ENCODE assay signal across 27 cellular contexts in genomic region chr7:106201176-106201575, GRCh38.
A peak's percentile ranks its signal among the peaks of the same experiment; 100 is the strongest.
DNase-seq lines count a peak whose midpoint lies in the region; ATAC-seq, FAIRE-seq and TF ChIP-seq lines count a peak whose summit lies in the region.
"Had no signal": no experiment of that assay in that cellular context is flagged by ENCODE, and none has a peak within 500 bp of the region (broad histone marks: within the 10 kb centered on the region; RNA-seq: fewer than 3 reads in every experiment).

No MANE protein-coding gene starts in this region.

- TF ChIP-seq CTCF in K562 (IDR thresholded peaks at IDR 0.05 in 2 of 3, conservative IDR thresholded peaks at IDR 0.05 in 1 of 3; ENCODE audit: insufficient read depth in 2 of 3, low read depth in 1 of 3, low read length in 3 of 3) (no peak), liver (IDR thresholded peaks at IDR 0.05; ENCODE audit: low read depth, low read length, missing input control) (no peak), chondrocyte (IDR thresholded peaks at IDR 0.05) (no peak)

- no peaks in the 10 kb centered on the region for H3K9me3 Mint-ChIP-seq in chondrocyte (ENCODE audit: low read depth)
- H3K9me3 Mint-ChIP-seq: CD8-positive, alpha-beta memory T cell had no signal

- BruUV-seq in K562 (replicated peaks; lab: Mats Ljungman, UMichigan) = no TSS peak

- H3K36me3 ChIP-seq in H7 (replicated peaks; ENCODE audit: control insufficient read depth, insufficient read depth, low read length) (no peaks in the 10 kb centered on the region), K562 (ENCODE audit: control insufficient read depth, insufficient read depth, low read length) (no peaks in the 10 kb centered on the region), liver (ENCODE audit: control insufficient read depth in 4 of 4, insufficient read depth in 3 of 4, low read depth in 1 of 4, low read length in 3 of 4) (no peaks in the 10 kb centered on the region), small intestine (ENCODE audit: control insufficient read depth in 2 of 2, insufficient read depth in 2 of 2, low read length in 2 of 2) (no peaks in the 10 kb centered on the region)
- H3K36me3 ChIP-seq: HAP-1 had no signal

- H3K79me2 ChIP-seq in K562 (ENCODE audit: control insufficient read depth, insufficient read depth, low read length) = no peaks in the 10 kb centered on the region

- no peak overlapping the region for H3K27ac Mint-ChIP-seq in chondrocyte (ENCODE audit: unreplicated experiment)
- H3K27ac Mint-ChIP-seq: B cell; CD8-positive, alpha-beta memory T cell had no signal

- CTCF ChIA-PET in K562 (lab: Yijun Ruan, JAX; ENCODE audit: low intra/inter-chr PET ratio) = no interaction called here

- H3K9me1 ChIP-seq in K562 (ENCODE audit: control insufficient read depth, insufficient read depth, low read length) = no peaks in the 10 kb centered on the region

- intact Hi-C loops in K562 (cut with micrococcal nuclease) = no loop called here

- H3K4me1 Mint-ChIP-seq in chondrocyte (ENCODE audit: low read depth) = peaks cover 23% of the 10 kb centered on the region
- H3K4me1 Mint-ChIP-seq: B cell; CD8-positive, alpha-beta memory T cell had no signal

- POLR2A ChIA-PET in K562 (lab: Yijun Ruan, JAX) = no interaction called here

- no peak for TF ChIP-seq POLR2A in K562 (conservative IDR thresholded peaks at IDR 0.05)
- no peak for TF ChIP-seq POLR2A in GM18505 (IDR thresholded peaks at IDR 0.05; ENCODE audit: borderline replicate concordance, extremely low read depth, insufficient read depth, insufficient read length)

- H3K9ac ChIP-seq in K562 (ENCODE audit: insufficient read depth in 1 of 2, low read depth in 2 of 2, low read length in 2 of 2) = no peak overlapping the region
- no peak overlapping the region for H3K9ac ChIP-seq in liver (ENCODE audit: low read depth in 1 of 2, low read length in 2 of 2)

- H3K9me3 ChIP-seq in K562 (replicated peaks; ENCODE audit: control insufficient read depth, insufficient read depth, low read depth, low read length) = no peaks in the 10 kb centered on the region
- H3K9me3 ChIP-seq in liver (ENCODE audit: control insufficient read depth in 4 of 4, low read length in 3 of 4) = no peaks in the 10 kb centered on the region
- H3K9me3 ChIP-seq in small intestine (ENCODE audit: control insufficient read depth, low read depth) = no peaks in the 10 kb centered on the region
- H3K9me3 ChIP-seq: A549, HAP-1 had no signal

- WGBS in K562 (ENCODE audit: insufficient coverage, low coverage, missing lambda C conversion rate) = 57% methylated on average over 3 of the region's 3 CpGs
- WGBS in liver = 74% methylated on average over 3 of the region's 3 CpGs
- WGBS in small intestine, 3 donors = 20 to 57% (median 23%) methylated on average over 3 of the region's 3 CpGs

- in situ Hi-C loops in K562 (cut with MboI) = no loop called here

- no peaks in the 10 kb centered on the region for H3K27me3 ChIP-seq in H7 (ENCODE audit: control insufficient read depth, insufficient read depth, low read length)
- no peaks in the 10 kb centered on the region for H3K27me3 ChIP-seq in K562 (ENCODE audit: control insufficient read depth in 2 of 2, insufficient read depth in 2 of 2, low read length in 2 of 2)
- H3K27me3 ChIP-seq in liver (ENCODE audit: control insufficient read depth in 4 of 4, insufficient read depth in 4 of 4, low read length in 3 of 4) = no peaks in the 10 kb centered on the region
- no peaks in the 10 kb centered on the region for H3K27me3 ChIP-seq in small intestine (ENCODE audit: control insufficient read depth in 2 of 2, insufficient read depth in 2 of 2, low read length in 2 of 2)

- no peaks in the 10 kb centered on the region for H3K36me3 Mint-ChIP-seq in chondrocyte (ENCODE audit: low read depth)
- H3K36me3 Mint-ChIP-seq: CD8-positive, alpha-beta memory T cell had no signal

- no peak for TF ChIP-seq RAD21 in K562 (CRISPR knock-in tag; conservative IDR thresholded peaks at IDR 0.05 in 1 of 2, IDR thresholded peaks at IDR 0.05 in 1 of 2)
- no peak for TF ChIP-seq RAD21 in liver (IDR thresholded peaks at IDR 0.05)

- no peak overlapping the region for H3K4me3 Mint-ChIP-seq in chondrocyte (ENCODE audit: unreplicated experiment)
- H3K4me3 Mint-ChIP-seq: B cell; CD8-positive, alpha-beta memory T cell had no signal

- H3K4me1 ChIP-seq in K562 (replicated peaks in 1 of 2; ENCODE audit: control insufficient read depth in 2 of 2, insufficient read depth in 2 of 2, low read length in 2 of 2) (peaks cover 3 to 11% of the 10 kb centered on the region in 2 experiments; a peak in 4 of 5 replicates), liver (ENCODE audit: control insufficient read depth in 4 of 4, insufficient read depth in 4 of 4, low read length in 3 of 4) (peaks cover 10 to 41% (median 15%) of the 10 kb centered on the region in 4 donors), small intestine (ENCODE audit: control insufficient read depth in 2 of 2, insufficient read depth in 1 of 2, low read depth in 1 of 2, low read length in 1 of 2) (no peaks in the 10 kb centered on the region)
- H3K4me1 ChIP-seq: HAP-1 had no signal

- H3K27me3 Mint-ChIP-seq in chondrocyte (ENCODE audit: low read depth) = no peaks in the 10 kb centered on the region

- peak; percentile 45; the same call in 1 of the 3 replicates for ATAC-seq in K562
- ATAC-seq in GM18505 (IDR thresholded peaks at IDR 0.05; ENCODE audit: unreplicated experiment) = no peak
- ATAC-seq: PC-3, SK-N-SH treated with all-trans-retinoic acid at 6 μM for 48 hours had no signal

- FAIRE-seq in K562 (lab: Jason Lieb, UNC) (no peak), small intestine (lab: Jason Lieb, UNC) (no peak)
- FAIRE-seq: A549, GM12892, GM19239 had no signal

- no peak overlapping the region for H3K4me2 ChIP-seq in K562 (ENCODE audit: insufficient read depth, low read length)
- H3K4me2 ChIP-seq: A549 had no signal

- peak; percentile 26 for DNase-seq in H7
- no peak for DNase-seq in K562 (ENCODE audit: extremely low read depth in 1 of 4, low spot score in 3 of 4)
- DNase-seq in small intestine = peak; percentile 9
- no peak for DNase-seq in kidney tubule cell (ENCODE audit: low spot score)
- DNase-seq in chondrocyte (ENCODE audit: low spot score) = no peak
- DNase-seq: CD8-positive, alpha-beta memory T cell; DMS153; DND-41; Kasumi-1; NCI-H1105; NCI-H1436 treated with DMSO at 0.1 percent for 48 hours; NCI-H187 treated with DMSO at 0.1 percent for 48 hours; NCI-H2171 treated with DMSO at 0.1 percent for 48 hours; NCI-H345; NCI-H510A treated with DMSO at 0.1 percent for 48 hours; NCI-H748 treated with DMSO at 0.1 percent for 48 hours; NK-92 treated with Interleukin-12 subunit alpha and Interleukin-12 subunit beta, amount 100 ng/mL, for 24 hours; PC-3 had no signal

- H3K4me3 ChIP-seq in H7 (ENCODE audit: insufficient read depth, low read depth, low read length) (no peak overlapping the region), K562 (no peak overlapping the region), liver (ENCODE audit: low read depth in 1 of 3, low read length in 3 of 3) (no peak overlapping the region), small intestine (ENCODE audit: low read depth in 1 of 2, low read length in 2 of 2) (no peak overlapping the region)
- H3K4me3 ChIP-seq: A549, HAP-1 had no signal

- H3K27ac ChIP-seq in K562 (ENCODE audit: extremely low read depth, low read depth, low read length) (no peak overlapping the region), liver (ENCODE audit: low read depth in 1 of 2, low read length in 2 of 2) (no peak overlapping the region), small intestine (ENCODE audit: low read depth in 1 of 2, low read length in 1 of 2) (no peak overlapping the region)
- H3K27ac ChIP-seq: A549, C4-2B had no signal

- H2AFZ ChIP-seq in K562 (ENCODE audit: low read depth, low read length) = peak overlapping the region; percentile 14; the same call in 1 of the 2 replicates

- TF ChIP-seq EP300 in K562 (IDR thresholded peaks at IDR 0.05; ENCODE audit: low read length) = no peak

- no peaks in the 10 kb centered on the region for H4K20me1 ChIP-seq in K562 (replicated peaks; ENCODE audit: control insufficient read depth, insufficient read depth, low read length)

TF ChIP-seq in K562, 482 proteins besides CTCF, POLR2A, EP300 and RAD21:
- TF ChIP-seq PYGO2 (tag; IDR thresholded peaks at IDR 0.05) = 0 out of 2 replicates have a peak, but pooled peaks have one; percentile 7
- no peak for TF ChIP-seq BCOR (IDR thresholded peaks at IDR 0.05)
TF ChIP-seq in K562: peak in this region for 1.

TF ChIP-seq in liver, 16 proteins besides CTCF, POLR2A, EP300 and RAD21:
- no peak for TF ChIP-seq FOXA1 (IDR thresholded peaks at IDR 0.05)
- TF ChIP-seq YY1 (IDR thresholded peaks at IDR 0.05) = peak; percentile 49

Comparison
In these comparisons a context has a peak if more than half of its experiments do, and no peak if none do; other contexts are left out.
1. DNase-seq: peak in H7 (single experiment) and small intestine (single experiment); none in K562 (0 of 4), kidney tubule cell (single experiment) and chondrocyte (single experiment).